In genomic region chr4:109390369-109390768, GRCh38 we compare ENCODE assay signal across 1 cellular context.
TF ChIP-seq lines count a peak whose summit lies in the region.

No MANE protein-coding gene starts in this region.

TF ChIP-seq in HepG2, 621 proteins besides CTCF, POLR2A, EP300 and RAD21:
- no peak for TF ChIP-seq AGO1 (IDR thresholded peaks at IDR 0.05; ENCODE audit: low read depth, low read length, poor library complexity, severe bottlenecking)
- TF ChIP-seq ZNF260 (CRISPR knock-in tag; IDR thresholded peaks at IDR 0.05; ENCODE audit: borderline replicate concordance, low read depth): no peak
